ENCODE assay signal across 15 cellular contexts in genomic region chr1:214413315-214413714, GRCh38.
A peak's percentile ranks its signal among the peaks of the same experiment; 100 is the strongest.
DNase-seq lines count a peak whose midpoint lies in the region; ATAC-seq and TF ChIP-seq lines count a peak whose summit lies in the region.
"Had no signal": no experiment of that assay in that cellular context is flagged by ENCODE, and none has a peak within 500 bp of the region (broad histone marks: within the 10 kb centered on the region; RNA-seq: fewer than 3 reads in every experiment).

No MANE protein-coding gene starts in this region.

- intact Hi-C loops in activated naive CD4-positive, alpha-beta T cell treated with anti-CD3 and anti-CD28 coated beads for 36 hours (cut with micrococcal nuclease) = no loop called here

- no peak overlapping the region for H3K27ac Mint-ChIP-seq in activated naive CD4-positive, alpha-beta T cell treated with anti-CD3 and anti-CD28 coated beads for 36 hours
- no peak overlapping the region for H3K27ac Mint-ChIP-seq in activated naive CD4-positive, alpha-beta T cell treated with anti-CD3 and anti-CD28 coated beads, Interleukin-2, amount 10 ng/mL, durations not matched to agents 7 days and 5 days
- H3K27ac Mint-ChIP-seq in H9 = no peak overlapping the region
- H3K27ac Mint-ChIP-seq: CD4-positive, CD25-positive, alpha-beta regulatory T cell; GM23338 had no signal

- H2AFZ ChIP-seq in mesenchymal stem cell (ENCODE audit: low read depth, low read length) (no peak overlapping the region), H9 (ENCODE audit: low read length) (no peak overlapping the region)
- H2AFZ ChIP-seq: GM23338 had no signal

- H3K4me1 Mint-ChIP-seq in activated naive CD4-positive, alpha-beta T cell treated with anti-CD3 and anti-CD28 coated beads for 36 hours (ENCODE audit: low read depth) = peaks cover 4% of the 10 kb centered on the region
- H3K4me1 Mint-ChIP-seq in activated naive CD4-positive, alpha-beta T cell treated with anti-CD3 and anti-CD28 coated beads, Interleukin-2, amount 10 ng/mL, durations not matched to agents 7 days and 5 days = peaks cover 16% of the 10 kb centered on the region
- H3K4me1 Mint-ChIP-seq in H9 = peaks cover 17 to 28% of the 10 kb centered on the region in 2 experiments; a peak in 3 of 4 replicates
- H3K4me1 Mint-ChIP-seq: CD4-positive, CD25-positive, alpha-beta regulatory T cell had no signal

- H3K4me1 ChIP-seq in HUES48 (ENCODE audit: control insufficient read depth, insufficient read depth, low read length) (no peaks in the 10 kb centered on the region; the same call in 1 of the 2 replicates), mesenchymal stem cell (ENCODE audit: control insufficient read depth, insufficient read depth, low read depth, low read length) (peaks cover 15% of the 10 kb centered on the region), H9 (ENCODE audit: insufficient read depth, low read length) (peaks cover 2% of the 10 kb centered on the region; the same call in 1 of the 2 replicates)

- H4K20me1 ChIP-seq in H9 (ENCODE audit: control insufficient read depth, insufficient read depth, insufficient read length) = no peaks in the 10 kb centered on the region
- H4K20me1 ChIP-seq: BLaER1 treated with 17β-estradiol and CSF1 and Interleukin-3, amounts not matched to agents 10 nM and 100 nM had no signal

- H3K4ac ChIP-seq in mesenchymal stem cell (ENCODE audit: low read depth in 1 of 2, low read length in 2 of 2) (peak overlapping the region in 1 of 2 experiments; percentile 49), H9 (ENCODE audit: low read depth, low read length) (no peak overlapping the region)

- no peak overlapping the region for H3K23ac ChIP-seq in mesenchymal stem cell (ENCODE audit: low read length in 2 of 2)
- H3K23ac ChIP-seq in H9 (ENCODE audit: insufficient read length, low read depth, low read length) = no peak overlapping the region

- H3K79me1 ChIP-seq in mesenchymal stem cell (replicated peaks; ENCODE audit: low read length, poor library complexity, severe bottlenecking) = no peaks in the 10 kb centered on the region
- no peaks in the 10 kb centered on the region for H3K79me1 ChIP-seq in H9 (ENCODE audit: insufficient read depth, low read depth, low read length, poor library complexity, severe bottlenecking)

- H3K36me3 ChIP-seq in HUES48 (ENCODE audit: control insufficient read depth, insufficient read depth, low read length) (peaks cover 9% of the 10 kb centered on the region; the same call in 1 of the 2 replicates), mesenchymal stem cell (ENCODE audit: control insufficient read depth in 1 of 2, insufficient read depth in 2 of 2, low read depth in 1 of 2, low read length in 2 of 2) (peaks cover 17 to 48% of the 10 kb centered on the region in 2 experiments)
- H3K36me3 ChIP-seq: BLaER1 treated with 17β-estradiol and CSF1 and Interleukin-3, amounts not matched to agents 10 nM and 100 nM had no signal

- no peaks in the 10 kb centered on the region for H3K27me3 Mint-ChIP-seq in activated naive CD4-positive, alpha-beta T cell treated with anti-CD3 and anti-CD28 coated beads for 36 hours (ENCODE audit: low read depth)
- peaks cover 4% of the 10 kb centered on the region for H3K27me3 Mint-ChIP-seq in activated naive CD4-positive, alpha-beta T cell treated with anti-CD3 and anti-CD28 coated beads, Interleukin-2, amount 10 ng/mL, durations not matched to agents 7 days and 5 days
- no peaks in the 10 kb centered on the region for H3K27me3 Mint-ChIP-seq in H9 (ENCODE audit: low read depth)

- no peaks in the 10 kb centered on the region for H3K9me3 ChIP-seq in HUES48 (ENCODE audit: control insufficient read depth, insufficient read depth, low read length)
- peaks cover 6% of the 10 kb centered on the region for H3K9me3 ChIP-seq in mesenchymal stem cell (ENCODE audit: control insufficient read depth, low read length)
- H3K9me3 ChIP-seq in H9 (ENCODE audit: control insufficient read depth, low read depth, low read length) = no peaks in the 10 kb centered on the region

- H2AK5ac ChIP-seq in mesenchymal stem cell (ENCODE audit: low read length, severe bottlenecking) (no peak overlapping the region), H9 (ENCODE audit: insufficient read length, low read length) (no peak overlapping the region)

- H3K27ac ChIP-seq in HUES48 (ENCODE audit: low read depth, low read length) = peak overlapping the region; percentile 7
- peak overlapping the region; percentile 46 for H3K27ac ChIP-seq in mesenchymal stem cell (ENCODE audit: low read length, poor library complexity, severe bottlenecking)
- H3K27ac ChIP-seq in H9 (ENCODE audit: insufficient read length, low read depth, low read length) = no peak overlapping the region
- H3K27ac ChIP-seq: BLaER1 treated with 17β-estradiol and CSF1 and Interleukin-3, amounts not matched to agents 10 nM and 100 nM had no signal

- no peaks in the 10 kb centered on the region; the same call in 1 of the 2 replicates for H3K79me2 ChIP-seq in H9 (ENCODE audit: insufficient read depth, low read length)

- H3K23me2 ChIP-seq in H9 (ENCODE audit: insufficient read length, low read depth, low read length, poor library complexity, severe bottlenecking) = no peaks in the 10 kb centered on the region

- H4K8ac ChIP-seq in mesenchymal stem cell (ENCODE audit: low read length) (no peak overlapping the region), H9 (replicated peaks; ENCODE audit: insufficient read length, low read depth, low read length) (no peak overlapping the region)

- CTCF ChIA-PET in activated naive CD4-positive, alpha-beta T cell treated with anti-CD3 and anti-CD28 coated beads for 36 hours (lab: Charles Lee) = no interaction called here
- CTCF ChIA-PET in activated naive CD4-positive, alpha-beta T cell treated with anti-CD3 and anti-CD28 coated beads, Interleukin-2, amount 10 ng/mL, durations not matched to agents 7 days and 5 days (lab: Charles Lee) = interaction anchor here (0.7 to 0.9 kb wide), 4 partner anchors 40 to 171 kb away, joined by 3 read pairs; no protein-coding TSS in a partner anchor

- peaks cover 1% of the 10 kb centered on the region for H3K36me3 Mint-ChIP-seq in activated naive CD4-positive, alpha-beta T cell treated with anti-CD3 and anti-CD28 coated beads for 36 hours (ENCODE audit: low read depth)
- no peaks in the 10 kb centered on the region for H3K36me3 Mint-ChIP-seq in activated naive CD4-positive, alpha-beta T cell treated with anti-CD3 and anti-CD28 coated beads, Interleukin-2, amount 10 ng/mL, durations not matched to agents 7 days and 5 days
- peaks cover 7 to 16% (median 14%) of the 10 kb centered on the region in 3 experiments; a peak in 6 of 7 replicates for H3K36me3 Mint-ChIP-seq in H9 (ENCODE audit: insufficient read depth in 1 of 3, low read depth in 3 of 3)
- H3K36me3 Mint-ChIP-seq: CD4-positive, CD25-positive, alpha-beta regulatory T cell had no signal

- ATAC-seq in GM19023 (IDR thresholded peaks at IDR 0.05; ENCODE audit: unreplicated experiment) = no peak
- ATAC-seq: GM23338, HepG2 had no signal

- H2BK20ac ChIP-seq in H9 (ENCODE audit: low read depth, low read length, poor library complexity, severe bottlenecking) = no peak overlapping the region

- H2BK12ac ChIP-seq in mesenchymal stem cell (ENCODE audit: low read length in 2 of 2) = no peak overlapping the region
- no peak overlapping the region for H2BK12ac ChIP-seq in H9 (ENCODE audit: insufficient read length, low read depth, low read length)

- no peak overlapping the region for H4K91ac ChIP-seq in mesenchymal stem cell (ENCODE audit: low read length)
- no peak overlapping the region for H4K91ac ChIP-seq in H9 (ENCODE audit: insufficient read length, low read depth, low read length)

- H3K27me3 ChIP-seq in HUES48 (ENCODE audit: control insufficient read depth, insufficient read depth, low read length) (no peaks in the 10 kb centered on the region), mesenchymal stem cell (ENCODE audit: control insufficient read depth in 1 of 2, insufficient read depth in 1 of 2, low read length in 2 of 2) (no peaks in the 10 kb centered on the region), H9 (ENCODE audit: insufficient read depth, low read length) (no peaks in the 10 kb centered on the region)
- H3K27me3 ChIP-seq: BLaER1 treated with 17β-estradiol and CSF1 and Interleukin-3, amounts not matched to agents 10 nM and 100 nM had no signal

- H3K9ac ChIP-seq in HUES48 (ENCODE audit: low read depth, low read length) (no peak overlapping the region), mesenchymal stem cell (ENCODE audit: low read length) (no peak overlapping the region), H9 (ENCODE audit: extremely low read depth, insufficient read length, low read length) (no peak overlapping the region)
- H3K9ac ChIP-seq: BLaER1 treated with 17β-estradiol and CSF1 and Interleukin-3, amounts not matched to agents 10 nM and 100 nM had no signal

- H2BK120ac ChIP-seq in mesenchymal stem cell (ENCODE audit: low read depth, low read length) (no peak overlapping the region), H9 (ENCODE audit: low read depth, low read length, poor library complexity, severe bottlenecking) (no peak overlapping the region)

- H2BK15ac ChIP-seq in mesenchymal stem cell (ENCODE audit: low read depth, poor library complexity, severe bottlenecking) = no peak overlapping the region
- H2BK15ac ChIP-seq in H9 (ENCODE audit: low read depth, low read length) = no peak overlapping the region

- H3K4me3 ChIP-seq in HUES48 (ENCODE audit: low read depth, low read length) = no peak overlapping the region
- H3K4me3 ChIP-seq in mesenchymal stem cell (ENCODE audit: insufficient read depth in 1 of 2, low read depth in 1 of 2, low read length in 2 of 2) = no peak overlapping the region
- H3K4me3 ChIP-seq: BLaER1 treated with 17β-estradiol and CSF1 and Interleukin-3, amounts not matched to agents 10 nM and 100 nM; GM23338 had no signal

- H3K4me2 ChIP-seq in mesenchymal stem cell (ENCODE audit: low read length, poor library complexity, severe bottlenecking) (no peak overlapping the region), H9 (ENCODE audit: insufficient read depth, insufficient read length, low read length) (no peak overlapping the region)
- H3K4me2 ChIP-seq: BLaER1 treated with 17β-estradiol and CSF1 and Interleukin-3, amounts not matched to agents 10 nM and 100 nM; GM23338 had no signal

- H3T11ph ChIP-seq in H9 (ENCODE audit: low read length) = no peak overlapping the region

- no peak overlapping the region for H4K5ac ChIP-seq in H9 (ENCODE audit: insufficient read length, low read depth, low read length)

- DNase-seq in activated naive CD4-positive, alpha-beta T cell treated with anti-CD3 and anti-CD28 coated beads for 36 hours = peak; percentile 12
- DNase-seq in activated naive CD4-positive, alpha-beta T cell treated with anti-CD3 and anti-CD28 coated beads, Interleukin-2, amount 10 ng/mL, durations not matched to agents 7 days and 5 days = no peak
- DNase-seq in mesenchymal stem cell = no peak
- DNase-seq in H9 = no peak
- no peak for DNase-seq in activated CD4-positive, CD25-positive, alpha-beta regulatory T cell treated with anti-CD3 and anti-CD28 coated beads, Interleukin-2, amount 50 U/mL, for 72 hours
- DNase-seq: 8988T; ACHN; CD4-positive, CD25-positive, alpha-beta regulatory T cell; DMS53; H7 had no signal

- peaks cover 4% of the 10 kb centered on the region for H3K9me3 Mint-ChIP-seq in activated naive CD4-positive, alpha-beta T cell treated with anti-CD3 and anti-CD28 coated beads for 36 hours
- H3K9me3 Mint-ChIP-seq in activated naive CD4-positive, alpha-beta T cell treated with anti-CD3 and anti-CD28 coated beads, Interleukin-2, amount 10 ng/mL, durations not matched to agents 7 days and 5 days = no peaks in the 10 kb centered on the region
- no peaks in the 10 kb centered on the region for H3K9me3 Mint-ChIP-seq in H9
- H3K9me3 Mint-ChIP-seq: CD4-positive, CD25-positive, alpha-beta regulatory T cell; GM23338 had no signal

- H3K4me3 Mint-ChIP-seq in activated naive CD4-positive, alpha-beta T cell treated with anti-CD3 and anti-CD28 coated beads for 36 hours = no peak overlapping the region
- H3K4me3 Mint-ChIP-seq in activated naive CD4-positive, alpha-beta T cell treated with anti-CD3 and anti-CD28 coated beads, Interleukin-2, amount 10 ng/mL, durations not matched to agents 7 days and 5 days = no peak overlapping the region
- H3K4me3 Mint-ChIP-seq in H9 = no peak overlapping the region
- H3K4me3 Mint-ChIP-seq: CD4-positive, CD25-positive, alpha-beta regulatory T cell; GM23338 had no signal

- no peak overlapping the region for H3K56ac ChIP-seq in H9 (ENCODE audit: insufficient read length, low read depth, low read length)

- no peak for TF ChIP-seq CTCF in H9 (conservative IDR thresholded peaks at IDR 0.05)

- H3K14ac ChIP-seq in mesenchymal stem cell (ENCODE audit: low read length in 2 of 2) (no peak overlapping the region), H9 (ENCODE audit: insufficient read depth, low read length) (no peak overlapping the region)

- H3K18ac ChIP-seq in mesenchymal stem cell (ENCODE audit: low read depth in 1 of 2, low read length in 2 of 2) (no peak overlapping the region), H9 (ENCODE audit: insufficient read length, low read depth, low read length) (no peak overlapping the region)

- H2BK5ac ChIP-seq in mesenchymal stem cell (ENCODE audit: low read depth, low read length, poor library complexity, severe bottlenecking) = no peak overlapping the region
- no peak overlapping the region for H2BK5ac ChIP-seq in H9 (ENCODE audit: insufficient read length, low read length)
